In the genomic region with DNA sequence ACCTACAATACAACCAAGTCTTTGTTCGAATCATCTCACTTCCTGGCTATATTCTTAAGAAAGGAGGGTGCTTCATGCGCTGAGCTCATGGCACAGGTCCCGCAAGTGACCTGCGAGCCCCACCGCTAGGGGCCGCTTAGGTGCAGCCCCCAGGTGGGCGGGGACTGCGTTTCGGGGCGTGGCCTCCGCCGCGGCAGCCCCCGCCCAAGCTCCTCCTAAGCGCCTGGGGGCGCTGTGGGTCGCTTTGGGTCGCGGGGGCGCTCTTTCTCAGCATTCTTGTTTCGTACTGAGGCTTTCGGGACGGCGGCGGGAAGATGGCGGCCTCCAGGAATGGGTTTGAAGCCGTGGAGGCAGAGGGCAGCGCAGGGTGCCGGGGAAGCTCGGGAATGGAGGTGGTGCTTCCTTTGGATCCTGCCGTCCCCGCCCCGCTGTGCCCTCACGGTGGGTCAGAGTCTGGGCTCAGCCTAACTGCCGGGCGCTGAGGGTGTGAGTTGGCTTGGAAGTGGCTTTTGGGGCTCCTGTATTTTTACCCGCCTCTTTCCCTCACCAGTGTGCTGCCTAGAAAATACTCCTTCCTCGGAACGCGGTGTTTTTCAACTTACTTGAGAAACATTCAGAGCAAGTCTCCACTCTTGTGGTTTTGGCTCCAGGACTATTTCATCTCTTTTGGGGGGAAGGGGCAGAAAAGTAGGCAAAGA, we compare ENCODE assay signal across 1 cellular context.
TF ChIP-seq lines count a peak whose summit lies in the region.

A gene with protein sequence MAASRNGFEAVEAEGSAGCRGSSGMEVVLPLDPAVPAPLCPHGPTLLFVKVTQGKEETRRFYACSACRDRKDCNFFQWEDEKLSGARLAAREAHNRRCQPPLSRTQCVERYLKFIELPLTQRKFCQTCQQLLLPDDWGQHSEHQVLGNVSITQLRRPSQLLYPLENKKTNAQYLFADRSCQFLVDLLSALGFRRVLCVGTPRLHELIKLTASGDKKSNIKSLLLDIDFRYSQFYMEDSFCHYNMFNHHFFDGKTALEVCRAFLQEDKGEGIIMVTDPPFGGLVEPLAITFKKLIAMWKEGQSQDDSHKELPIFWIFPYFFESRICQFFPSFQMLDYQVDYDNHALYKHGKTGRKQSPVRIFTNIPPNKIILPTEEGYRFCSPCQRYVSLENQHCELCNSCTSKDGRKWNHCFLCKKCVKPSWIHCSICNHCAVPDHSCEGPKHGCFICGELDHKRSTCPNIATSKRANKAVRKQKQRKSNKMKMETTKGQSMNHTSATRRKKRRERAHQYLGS (plus strand): TSS at position 279 of the 698 bp plus-strand sequence. CDS start 36 bp downstream, at position 315.

TF ChIP-seq in HepG2, 621 proteins besides CTCF, POLR2A, EP300 and RAD21 (continued from another document and continues in another):
- TF ChIP-seq, protein P1, sequence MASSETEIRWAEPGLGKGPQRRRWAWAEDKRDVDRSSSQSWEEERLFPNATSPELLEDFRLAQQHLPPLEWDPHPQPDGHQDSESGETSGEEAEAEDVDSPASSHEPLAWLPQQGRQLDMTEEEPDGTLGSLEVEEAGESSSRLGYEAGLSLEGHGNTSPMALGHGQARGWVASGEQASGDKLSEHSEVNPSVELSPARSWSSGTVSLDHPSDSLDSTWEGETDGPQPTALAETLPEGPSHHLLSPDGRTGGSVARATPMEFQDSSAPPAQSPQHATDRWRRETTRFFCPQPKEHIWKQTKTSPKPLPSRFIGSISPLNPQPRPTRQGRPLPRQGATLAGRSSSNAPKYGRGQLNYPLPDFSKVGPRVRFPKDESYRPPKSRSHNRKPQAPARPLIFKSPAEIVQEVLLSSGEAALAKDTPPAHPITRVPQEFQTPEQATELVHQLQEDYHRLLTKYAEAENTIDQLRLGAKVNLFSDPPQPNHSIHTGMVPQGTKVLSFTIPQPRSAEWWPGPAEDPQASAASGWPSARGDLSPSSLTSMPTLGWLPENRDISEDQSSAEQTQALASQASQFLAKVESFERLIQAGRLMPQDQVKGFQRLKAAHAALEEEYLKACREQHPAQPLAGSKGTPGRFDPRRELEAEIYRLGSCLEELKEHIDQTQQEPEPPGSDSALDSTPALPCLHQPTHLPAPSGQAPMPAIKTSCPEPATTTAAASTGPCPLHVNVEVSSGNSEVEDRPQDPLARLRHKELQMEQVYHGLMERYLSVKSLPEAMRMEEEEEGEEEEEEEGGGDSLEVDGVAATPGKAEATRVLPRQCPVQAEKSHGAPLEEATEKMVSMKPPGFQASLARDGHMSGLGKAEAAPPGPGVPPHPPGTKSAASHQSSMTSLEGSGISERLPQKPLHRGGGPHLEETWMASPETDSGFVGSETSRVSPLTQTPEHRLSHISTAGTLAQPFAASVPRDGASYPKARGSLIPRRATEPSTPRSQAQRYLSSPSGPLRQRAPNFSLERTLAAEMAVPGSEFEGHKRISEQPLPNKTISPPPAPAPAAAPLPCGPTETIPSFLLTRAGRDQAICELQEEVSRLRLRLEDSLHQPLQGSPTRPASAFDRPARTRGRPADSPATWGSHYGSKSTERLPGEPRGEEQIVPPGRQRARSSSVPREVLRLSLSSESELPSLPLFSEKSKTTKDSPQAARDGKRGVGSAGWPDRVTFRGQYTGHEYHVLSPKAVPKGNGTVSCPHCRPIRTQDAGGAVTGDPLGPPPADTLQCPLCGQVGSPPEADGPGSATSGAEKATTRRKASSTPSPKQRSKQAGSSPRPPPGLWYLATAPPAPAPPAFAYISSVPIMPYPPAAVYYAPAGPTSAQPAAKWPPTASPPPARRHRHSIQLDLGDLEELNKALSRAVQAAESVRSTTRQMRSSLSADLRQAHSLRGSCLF (CRISPR knock-in tag; IDR thresholded peaks at IDR 0.05; ENCODE audit: borderline replicate concordance) = no peak
- TF ChIP-seq ZNF629 (CRISPR knock-in tag; conservative IDR thresholded peaks at IDR 0.05) = 0 out of 2 replicates have a peak, but pooled peaks have one; percentile 36
- peak; percentile 82 for TF ChIP-seq ZNF143 (CRISPR knock-in tag; IDR thresholded peaks at IDR 0.05)
- no peak; the same call in 1 of the 2 replicates for TF ChIP-seq ZNF3 (CRISPR knock-in tag; IDR thresholded peaks at IDR 0.05)
- no peak for TF ChIP-seq HOXA7 (CRISPR knock-in tag; IDR thresholded peaks at IDR 0.05)
- TF ChIP-seq, protein P2, sequence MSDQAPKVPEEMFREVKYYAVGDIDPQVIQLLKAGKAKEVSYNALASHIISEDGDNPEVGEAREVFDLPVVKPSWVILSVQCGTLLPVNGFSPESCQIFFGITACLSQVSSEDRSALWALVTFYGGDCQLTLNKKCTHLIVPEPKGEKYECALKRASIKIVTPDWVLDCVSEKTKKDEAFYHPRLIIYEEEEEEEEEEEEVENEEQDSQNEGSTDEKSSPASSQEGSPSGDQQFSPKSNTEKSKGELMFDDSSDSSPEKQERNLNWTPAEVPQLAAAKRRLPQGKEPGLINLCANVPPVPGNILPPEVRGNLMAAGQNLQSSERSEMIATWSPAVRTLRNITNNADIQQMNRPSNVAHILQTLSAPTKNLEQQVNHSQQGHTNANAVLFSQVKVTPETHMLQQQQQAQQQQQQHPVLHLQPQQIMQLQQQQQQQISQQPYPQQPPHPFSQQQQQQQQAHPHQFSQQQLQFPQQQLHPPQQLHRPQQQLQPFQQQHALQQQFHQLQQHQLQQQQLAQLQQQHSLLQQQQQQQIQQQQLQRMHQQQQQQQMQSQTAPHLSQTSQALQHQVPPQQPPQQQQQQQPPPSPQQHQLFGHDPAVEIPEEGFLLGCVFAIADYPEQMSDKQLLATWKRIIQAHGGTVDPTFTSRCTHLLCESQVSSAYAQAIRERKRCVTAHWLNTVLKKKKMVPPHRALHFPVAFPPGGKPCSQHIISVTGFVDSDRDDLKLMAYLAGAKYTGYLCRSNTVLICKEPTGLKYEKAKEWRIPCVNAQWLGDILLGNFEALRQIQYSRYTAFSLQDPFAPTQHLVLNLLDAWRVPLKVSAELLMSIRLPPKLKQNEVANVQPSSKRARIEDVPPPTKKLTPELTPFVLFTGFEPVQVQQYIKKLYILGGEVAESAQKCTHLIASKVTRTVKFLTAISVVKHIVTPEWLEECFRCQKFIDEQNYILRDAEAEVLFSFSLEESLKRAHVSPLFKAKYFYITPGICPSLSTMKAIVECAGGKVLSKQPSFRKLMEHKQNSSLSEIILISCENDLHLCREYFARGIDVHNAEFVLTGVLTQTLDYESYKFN (CRISPR knock-in tag; conservative IDR thresholded peaks at IDR 0.05) = peak; percentile 49
- peak; percentile 73; the same call in 1 of the 2 replicates for TF ChIP-seq HIVEP1 (CRISPR knock-in tag; IDR thresholded peaks at IDR 0.05)
- peak; percentile 85; the same call in 1 of the 2 replicates for TF ChIP-seq SIN3A (IDR thresholded peaks at IDR 0.05; ENCODE audit: borderline replicate concordance, low read depth, low read length)
- TF ChIP-seq, protein P3, sequence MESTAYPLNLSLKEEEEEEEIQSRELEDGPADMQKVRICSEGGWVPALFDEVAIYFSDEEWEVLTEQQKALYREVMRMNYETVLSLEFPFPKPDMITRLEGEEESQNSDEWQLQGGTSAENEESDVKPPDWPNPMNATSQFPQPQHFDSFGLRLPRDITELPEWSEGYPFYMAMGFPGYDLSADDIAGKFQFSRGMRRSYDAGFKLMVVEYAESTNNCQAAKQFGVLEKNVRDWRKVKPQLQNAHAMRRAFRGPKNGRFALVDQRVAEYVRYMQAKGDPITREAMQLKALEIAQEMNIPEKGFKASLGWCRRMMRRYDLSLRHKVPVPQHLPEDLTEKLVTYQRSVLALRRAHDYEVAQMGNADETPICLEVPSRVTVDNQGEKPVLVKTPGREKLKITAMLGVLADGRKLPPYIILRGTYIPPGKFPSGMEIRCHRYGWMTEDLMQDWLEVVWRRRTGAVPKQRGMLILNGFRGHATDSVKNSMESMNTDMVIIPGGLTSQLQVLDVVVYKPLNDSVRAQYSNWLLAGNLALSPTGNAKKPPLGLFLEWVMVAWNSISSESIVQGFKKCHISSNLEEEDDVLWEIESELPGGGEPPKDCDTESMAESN (CRISPR knock-in tag; conservative IDR thresholded peaks at IDR 0.05) = peak; percentile 99
- TF ChIP-seq, protein P4, sequence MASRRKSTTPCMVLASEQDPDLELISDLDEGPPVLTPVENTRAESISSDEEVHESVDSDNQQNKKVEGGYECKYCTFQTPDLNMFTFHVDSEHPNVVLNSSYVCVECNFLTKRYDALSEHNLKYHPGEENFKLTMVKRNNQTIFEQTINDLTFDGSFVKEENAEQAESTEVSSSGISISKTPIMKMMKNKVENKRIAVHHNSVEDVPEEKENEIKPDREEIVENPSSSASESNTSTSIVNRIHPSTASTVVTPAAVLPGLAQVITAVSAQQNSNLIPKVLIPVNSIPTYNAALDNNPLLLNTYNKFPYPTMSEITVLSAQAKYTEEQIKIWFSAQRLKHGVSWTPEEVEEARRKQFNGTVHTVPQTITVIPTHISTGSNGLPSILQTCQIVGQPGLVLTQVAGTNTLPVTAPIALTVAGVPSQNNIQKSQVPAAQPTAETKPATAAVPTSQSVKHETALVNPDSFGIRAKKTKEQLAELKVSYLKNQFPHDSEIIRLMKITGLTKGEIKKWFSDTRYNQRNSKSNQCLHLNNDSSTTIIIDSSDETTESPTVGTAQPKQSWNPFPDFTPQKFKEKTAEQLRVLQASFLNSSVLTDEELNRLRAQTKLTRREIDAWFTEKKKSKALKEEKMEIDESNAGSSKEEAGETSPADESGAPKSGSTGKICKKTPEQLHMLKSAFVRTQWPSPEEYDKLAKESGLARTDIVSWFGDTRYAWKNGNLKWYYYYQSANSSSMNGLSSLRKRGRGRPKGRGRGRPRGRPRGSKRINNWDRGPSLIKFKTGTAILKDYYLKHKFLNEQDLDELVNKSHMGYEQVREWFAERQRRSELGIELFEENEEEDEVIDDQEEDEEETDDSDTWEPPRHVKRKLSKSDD (CRISPR knock-in tag; IDR thresholded peaks at IDR 0.05; ENCODE audit: low read depth) = no peak
- TF ChIP-seq, protein P5, sequence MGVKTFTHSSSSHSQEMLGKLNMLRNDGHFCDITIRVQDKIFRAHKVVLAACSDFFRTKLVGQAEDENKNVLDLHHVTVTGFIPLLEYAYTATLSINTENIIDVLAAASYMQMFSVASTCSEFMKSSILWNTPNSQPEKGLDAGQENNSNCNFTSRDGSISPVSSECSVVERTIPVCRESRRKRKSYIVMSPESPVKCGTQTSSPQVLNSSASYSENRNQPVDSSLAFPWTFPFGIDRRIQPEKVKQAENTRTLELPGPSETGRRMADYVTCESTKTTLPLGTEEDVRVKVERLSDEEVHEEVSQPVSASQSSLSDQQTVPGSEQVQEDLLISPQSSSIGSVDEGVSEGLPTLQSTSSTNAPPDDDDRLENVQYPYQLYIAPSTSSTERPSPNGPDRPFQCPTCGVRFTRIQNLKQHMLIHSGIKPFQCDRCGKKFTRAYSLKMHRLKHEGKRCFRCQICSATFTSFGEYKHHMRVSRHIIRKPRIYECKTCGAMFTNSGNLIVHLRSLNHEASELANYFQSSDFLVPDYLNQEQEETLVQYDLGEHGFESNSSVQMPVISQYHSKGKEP (CRISPR knock-in tag; IDR thresholded peaks at IDR 0.05) = peak; percentile 72; the same call in 1 of the 2 replicates
- TF ChIP-seq SKI (IDR thresholded peaks at IDR 0.05; ENCODE audit: partially characterized antibody) = peak; percentile 40
- TF ChIP-seq, protein P6, sequence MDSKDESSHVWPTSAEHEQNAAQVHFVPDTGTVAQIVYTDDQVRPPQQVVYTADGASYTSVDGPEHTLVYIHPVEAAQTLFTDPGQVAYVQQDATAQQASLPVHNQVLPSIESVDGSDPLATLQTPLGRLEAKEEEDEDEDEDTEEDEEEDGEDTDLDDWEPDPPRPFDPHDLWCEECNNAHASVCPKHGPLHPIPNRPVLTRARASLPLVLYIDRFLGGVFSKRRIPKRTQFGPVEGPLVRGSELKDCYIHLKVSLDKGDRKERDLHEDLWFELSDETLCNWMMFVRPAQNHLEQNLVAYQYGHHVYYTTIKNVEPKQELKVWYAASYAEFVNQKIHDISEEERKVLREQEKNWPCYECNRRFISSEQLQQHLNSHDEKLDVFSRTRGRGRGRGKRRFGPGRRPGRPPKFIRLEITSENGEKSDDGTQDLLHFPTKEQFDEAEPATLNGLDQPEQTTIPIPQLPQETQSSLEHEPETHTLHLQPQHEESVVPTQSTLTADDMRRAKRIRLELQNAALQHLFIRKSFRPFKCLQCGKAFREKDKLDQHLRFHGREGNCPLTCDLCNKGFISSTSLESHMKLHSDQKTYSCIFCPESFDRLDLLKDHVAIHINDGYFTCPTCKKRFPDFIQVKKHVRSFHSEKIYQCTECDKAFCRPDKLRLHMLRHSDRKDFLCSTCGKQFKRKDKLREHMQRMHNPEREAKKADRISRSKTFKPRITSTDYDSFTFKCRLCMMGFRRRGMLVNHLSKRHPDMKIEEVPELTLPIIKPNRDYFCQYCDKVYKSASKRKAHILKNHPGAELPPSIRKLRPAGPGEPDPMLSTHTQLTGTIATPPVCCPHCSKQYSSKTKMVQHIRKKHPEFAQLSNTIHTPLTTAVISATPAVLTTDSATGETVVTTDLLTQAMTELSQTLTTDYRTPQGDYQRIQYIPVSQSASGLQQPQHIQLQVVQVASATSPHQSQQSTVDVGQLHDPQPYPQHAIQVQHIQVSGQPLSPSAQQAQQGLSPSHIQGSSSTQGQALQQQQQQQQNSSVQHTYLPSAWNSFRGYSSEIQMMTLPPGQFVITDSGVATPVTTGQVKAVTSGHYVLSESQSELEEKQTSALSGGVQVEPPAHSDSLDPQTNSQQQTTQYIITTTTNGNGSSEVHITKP (CRISPR knock-in tag; IDR thresholded peaks at IDR 0.05; ENCODE audit: low read depth) = no peak
- TF ChIP-seq SMAD1 (CRISPR knock-in tag; IDR thresholded peaks at IDR 0.05; ENCODE audit: borderline replicate concordance, low read depth) = peak; percentile 39; the same call in 1 of the 2 replicates
- peak; percentile 94 for TF ChIP-seq YEATS2 (CRISPR knock-in tag; IDR thresholded peaks at IDR 0.05; ENCODE audit: borderline replicate concordance)
- no peak for TF ChIP-seq THYN1 (CRISPR knock-in tag; IDR thresholded peaks at IDR 0.05; ENCODE audit: borderline replicate concordance, low read depth)
- TF ChIP-seq ZMYM4 (CRISPR knock-in tag; IDR thresholded peaks at IDR 0.05) = peak; percentile 100
- no peak for TF ChIP-seq LCORL (IDR thresholded peaks at IDR 0.05)
- no peak; the same call in 1 of the 2 replicates for TF ChIP-seq LCORL (CRISPR knock-in tag; IDR thresholded peaks at IDR 0.05)
- TF ChIP-seq SRF (IDR thresholded peaks at IDR 0.05; ENCODE audit: low read depth, low read length) = peak; percentile 53; the same call in 1 of the 2 replicates
- TF ChIP-seq RFXAP (CRISPR knock-in tag; IDR thresholded peaks at IDR 0.05; ENCODE audit: borderline replicate concordance) = 0 out of 2 replicates have a peak, but pooled peaks have one; percentile 79
- TF ChIP-seq JUNB (CRISPR knock-in tag; IDR thresholded peaks at IDR 0.05; ENCODE audit: borderline replicate concordance) = no peak
- peak; percentile 98 for TF ChIP-seq ZNF501 (CRISPR knock-in tag; IDR thresholded peaks at IDR 0.05)
- TF ChIP-seq, protein P7, sequence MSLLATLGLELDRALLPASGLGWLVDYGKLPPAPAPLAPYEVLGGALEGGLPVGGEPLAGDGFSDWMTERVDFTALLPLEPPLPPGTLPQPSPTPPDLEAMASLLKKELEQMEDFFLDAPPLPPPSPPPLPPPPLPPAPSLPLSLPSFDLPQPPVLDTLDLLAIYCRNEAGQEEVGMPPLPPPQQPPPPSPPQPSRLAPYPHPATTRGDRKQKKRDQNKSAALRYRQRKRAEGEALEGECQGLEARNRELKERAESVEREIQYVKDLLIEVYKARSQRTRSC (CRISPR knock-in tag; IDR thresholded peaks at IDR 0.05; ENCODE audit: low read depth) = no peak
- TF ChIP-seq ZNF235 (CRISPR knock-in tag; IDR thresholded peaks at IDR 0.05; ENCODE audit: borderline replicate concordance) = peak; percentile 77; the same call in 1 of the 2 replicates
- no peak for TF ChIP-seq ZFP62 (CRISPR knock-in tag; IDR thresholded peaks at IDR 0.05)
- TF ChIP-seq ZFY (CRISPR knock-in tag; IDR thresholded peaks at IDR 0.05) = peak; percentile 48
- peak; percentile 99 for TF ChIP-seq GATAD1 (CRISPR knock-in tag; IDR thresholded peaks at IDR 0.05)
- TF ChIP-seq NCOA2 (CRISPR knock-in tag; IDR thresholded peaks at IDR 0.05) = peak; percentile 52
